ENCODE assay signal across 14 cellular contexts in genomic region chr22:22882033-22882717, GRCh38. TPM values are rescaled to one million over a fixed set of nuclear protein-coding genes. Genes with fewer than 3 reads are reported as not detected.
DNase-seq lines count a peak whose midpoint lies in the region; TF ChIP-seq lines count a peak whose summit lies in the region.
"Had no signal": no experiment of that assay in that cellular context is flagged by ENCODE, and none has a peak within 500 bp of the region (broad histone marks: within the 10 kb centered on the region; RNA-seq: fewer than 3 reads in every experiment).

No MANE protein-coding gene starts in this region.

- TF ChIP-seq CTCF in KMS-11 (conservative IDR thresholded peaks at IDR 0.05; ENCODE audit: low read depth, low read length) (no peak), osteocyte (IDR thresholded peaks at IDR 0.05) (no peak)

- no peak overlapping the region for H3K4me3 ChIP-seq in KMS-11 (IDR thresholded peaks at IDR 0.05; ENCODE audit: insufficient read depth, low read depth, low read length)
- H3K4me3 ChIP-seq: GM12878, SK-N-MC had no signal

- peaks cover 16% of the 10 kb centered on the region for H3K27me3 Mint-ChIP-seq in activated naive CD8-positive, alpha-beta T cell treated with anti-CD3 and anti-CD28 coated beads for 36 hours
- H3K27me3 Mint-ChIP-seq in osteocyte (ENCODE audit: unreplicated experiment) (peaks cover 6% of the 10 kb centered on the region), immature natural killer cell (ENCODE audit: low read depth in 3 of 3) (peaks cover 0 to 6% (median 2%) of the 10 kb centered on the region in 3 donors)

- H3K9ac ChIP-seq in KMS-11 = no peak overlapping the region

- H2AFZ ChIP-seq in KMS-11 (ENCODE audit: low read depth) = no peak overlapping the region

- peak; percentile 36 for DNase-seq in activated CD4-positive, alpha-beta T cell treated with anti-CD3 and anti-CD28 coated beads for 48 hours
- no peak for DNase-seq in activated CD4-positive, alpha-beta T cell treated with anti-CD3 and anti-CD28 coated beads for 4 hours
- DNase-seq in activated naive CD8-positive, alpha-beta T cell treated with anti-CD3 and anti-CD28 coated beads for 36 hours = peak; percentile 23
- DNase-seq in osteocyte (ENCODE audit: extremely low spot score, unreplicated experiment) (peak; percentile 76), HUDEP-2 (lab: John Stamatoyannopoulos, UW; ENCODE audit: unreplicated experiment in 76 of 76) (no peak), NCI-H446 (lab: John Stamatoyannopoulos, UW) (no peak), immature natural killer cell (no peak)
- DNase-seq: foreskin melanocyte, NCI-H1436 treated with DMSO at 0.1 percent for 48 hours had no signal

- peaks cover 15% of the 10 kb centered on the region; the same call in 1 of the 2 replicates for H3K27me3 ChIP-seq in KMS-11 (ENCODE audit: insufficient read depth, low read depth)

- H3K36me3 ChIP-seq in KMS-11 (ENCODE audit: insufficient read depth) = no peaks in the 10 kb centered on the region

- peaks cover 21% of the 10 kb centered on the region for H3K4me1 Mint-ChIP-seq in activated naive CD8-positive, alpha-beta T cell treated with anti-CD3 and anti-CD28 coated beads for 36 hours
- H3K4me1 Mint-ChIP-seq in osteocyte (ENCODE audit: unreplicated experiment) = no peaks in the 10 kb centered on the region
- peaks cover 10 to 19% of the 10 kb centered on the region in 2 donors for H3K4me1 Mint-ChIP-seq in immature natural killer cell
- H3K4me1 Mint-ChIP-seq: mesothelial cell of epicardium had no signal

- H3K4me2 ChIP-seq in KMS-11 = peak overlapping the region; percentile 57; the same call in 1 of the 2 replicates

- H3K4me3 Mint-ChIP-seq in activated naive CD8-positive, alpha-beta T cell treated with anti-CD3 and anti-CD28 coated beads for 36 hours = no peak overlapping the region
- H3K4me3 Mint-ChIP-seq in osteocyte (ENCODE audit: unreplicated experiment) = no peak overlapping the region
- H3K4me3 Mint-ChIP-seq in immature natural killer cell = no peak overlapping the region
- H3K4me3 Mint-ChIP-seq: central memory CD8-positive, alpha-beta T cell; mesothelial cell of epicardium had no signal

- H3K36me3 Mint-ChIP-seq in activated naive CD8-positive, alpha-beta T cell treated with anti-CD3 and anti-CD28 coated beads for 36 hours = no peaks in the 10 kb centered on the region
- no peaks in the 10 kb centered on the region for H3K36me3 Mint-ChIP-seq in osteocyte (ENCODE audit: unreplicated experiment)
- H3K36me3 Mint-ChIP-seq in immature natural killer cell = no peaks in the 10 kb centered on the region
- H3K36me3 Mint-ChIP-seq: mesothelial cell of epicardium had no signal

- no peaks in the 10 kb centered on the region for H3K9me3 Mint-ChIP-seq in activated naive CD8-positive, alpha-beta T cell treated with anti-CD3 and anti-CD28 coated beads for 36 hours
- no peaks in the 10 kb centered on the region for H3K9me3 Mint-ChIP-seq in osteocyte (ENCODE audit: unreplicated experiment)
- no peaks in the 10 kb centered on the region for H3K9me3 Mint-ChIP-seq in immature natural killer cell
- H3K9me3 Mint-ChIP-seq: central memory CD8-positive, alpha-beta T cell; mesothelial cell of epicardium had no signal

- no peaks in the 10 kb centered on the region for H3K79me2 ChIP-seq in KMS-11 (ENCODE audit: insufficient read depth, low read depth)

- H3K27ac ChIP-seq in KMS-11 = no peak overlapping the region
- H3K27ac ChIP-seq: SK-N-MC had no signal

- peaks cover 98% of the 10 kb centered on the region for H3K4me1 ChIP-seq in KMS-11 (ENCODE audit: low read depth, poor library complexity, severe bottlenecking)

- H4K20me1 ChIP-seq in KMS-11 (ENCODE audit: insufficient read depth) = no peaks in the 10 kb centered on the region

- H3K27ac Mint-ChIP-seq in activated naive CD8-positive, alpha-beta T cell treated with anti-CD3 and anti-CD28 coated beads for 36 hours = no peak overlapping the region
- H3K27ac Mint-ChIP-seq in osteocyte (ENCODE audit: unreplicated experiment) (no peak overlapping the region), immature natural killer cell (peak overlapping the region in 2 of 6 donors; percentile 41 to 45)
- H3K27ac Mint-ChIP-seq: mesothelial cell of epicardium had no signal

RNA-seq across cellular contexts. Expression of gene IGLL5, which starts 5.4 kb away (rescaled TPM):
- total RNA-seq in activated naive CD8-positive, alpha-beta T cell treated with anti-CD3 and anti-CD28 coated beads for 36 hours = under 1 TPM; 0.62 to 0.93 TPM
- not detected in 2 replicates for total RNA-seq in osteocyte
- under 1 TPM in 2 of 3 donors, not detected in 1; 0.26 to 0.59 TPM for polyA plus RNA-seq in immature natural killer cell
- total RNA-seq: GM12878, mesothelial cell of epicardium had no signal
- polyA plus RNA-seq: GM12878 had no signal

Comparison
In these comparisons a context has a peak if more than half of its experiments do, and no peak if none do; other contexts are left out.
1. DNase-seq: peak in activated CD4-positive, alpha-beta T cell treated with anti-CD3 and anti-CD28 coated beads for 48 hours (single experiment), activated naive CD8-positive, alpha-beta T cell treated with anti-CD3 and anti-CD28 coated beads for 36 hours (single experiment) and osteocyte (single experiment); none in activated CD4-positive, alpha-beta T cell treated with anti-CD3 and anti-CD28 coated beads for 4 hours (0 of 2), HUDEP-2 (0 of 76), NCI-H446 (0 of 2) and immature natural killer cell (0 of 3).